In the genomic region with DNA sequence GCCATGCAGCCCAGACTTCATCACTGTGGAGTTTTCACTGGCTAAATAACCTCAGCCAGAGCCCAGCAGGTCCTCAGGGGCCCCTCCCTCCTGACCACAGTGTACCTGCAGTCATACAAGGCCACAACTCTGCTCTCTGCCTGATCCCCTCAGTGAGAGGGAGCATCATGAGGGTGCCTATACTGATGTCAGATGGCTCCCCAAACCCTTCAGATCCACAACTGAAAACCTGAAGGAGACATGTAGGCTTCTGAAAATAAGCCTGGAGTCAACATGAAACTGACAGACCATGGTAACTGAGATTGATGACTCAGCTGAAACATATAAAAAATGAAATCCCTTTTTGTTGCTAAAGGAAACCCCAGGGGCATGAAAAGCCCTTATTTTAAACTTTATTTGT, we compare ENCODE assay signal across 16 cellular contexts.
DNase-seq lines count a peak whose midpoint lies in the region; FAIRE-seq and TF ChIP-seq lines count a peak whose summit lies in the region.
"Had no signal": no experiment of that assay in that cellular context is flagged by ENCODE, and none has a peak within 500 bp of the region (broad histone marks: within the 10 kb centered on the region; RNA-seq: fewer than 3 reads in every experiment).

No MANE protein-coding gene starts in this region.

- H3K9me3 Mint-ChIP-seq in activated CD4-positive, alpha-beta T cell treated with anti-CD3 and anti-CD28 coated beads, Interleukin-2, amount 10 ng/mL, durations not matched to agents 24 days and 14 days, result no peaks in the 10 kb centered on the region

- H4K20me1 ChIP-seq in MM.1S (ENCODE audit: insufficient read depth, low read length) (no peaks in the 10 kb centered on the region), H1 (replicated peaks in 1 of 2; ENCODE audit: control insufficient read depth in 1 of 2, insufficient read depth in 2 of 2, low read length in 2 of 2) (no peaks in the 10 kb centered on the region)

- H3F3A ChIP-seq in MM.1S (ENCODE audit: insufficient read depth, low read length), result no peaks in the 10 kb centered on the region

- H3K27ac ChIP-seq in MM.1S (ENCODE audit: low read length) (no peak overlapping the region), H1 (ENCODE audit: low read depth, low read length) (no peak overlapping the region)
- H3K27ac ChIP-seq: hepatocyte had no signal

- intact Hi-C loops in activated CD4-positive, alpha-beta T cell treated with anti-CD3 and anti-CD28 coated beads, Interleukin-2, amount 10 ng/mL, durations not matched to agents 24 days and 14 days (cut with micrococcal nuclease), result loop anchor here (10.0 kb wide), 1 partner anchor 267 kb away; no protein-coding TSS in a partner anchor

- H3K4me3 ChIP-seq in MM.1S (ENCODE audit: low read length), result no peak overlapping the region
- H3K4me3 ChIP-seq in H1 (ENCODE audit: extremely low read depth in 1 of 4, insufficient read depth in 2 of 4, low read depth in 3 of 4, low read length in 4 of 4), result no peak overlapping the region
- H3K4me3 ChIP-seq: hepatocyte, MG63 had no signal

- peaks cover 12% of the 10 kb centered on the region for H3K4me1 ChIP-seq in MM.1S (ENCODE audit: low read length)
- H3K4me1 ChIP-seq in H1 (replicated peaks in 1 of 4; ENCODE audit: control insufficient read depth in 3 of 4, insufficient read depth in 4 of 4, low read length in 3 of 4), result no peaks in the 10 kb centered on the region

- FAIRE-seq in H1 (lab: Jason Lieb, UNC), result no peak
- FAIRE-seq: GM12892, small intestine had no signal

- H4K8ac ChIP-seq in H1 (ENCODE audit: extremely low read depth, insufficient read depth, low read length), result no peak overlapping the region

- no peak overlapping the region for H2BK12ac ChIP-seq in H1 (ENCODE audit: low read depth, low read length)

- no peaks in the 10 kb centered on the region for H3K36me3 Mint-ChIP-seq in activated CD4-positive, alpha-beta T cell treated with anti-CD3 and anti-CD28 coated beads, Interleukin-2, amount 10 ng/mL, durations not matched to agents 24 days and 14 days (ENCODE audit: low read depth)
- H3K36me3 Mint-ChIP-seq: CD8-positive, alpha-beta memory T cell had no signal

- POLR2A ChIA-PET in GM10248 (lab: Yijun Ruan, JAX), result no interaction called here
- POLR2A ChIA-PET in H1 (lab: Charles Lee; ENCODE audit: partially characterized antibody), result no interaction called here

- no peak overlapping the region for H3K4me3 Mint-ChIP-seq in activated CD4-positive, alpha-beta T cell treated with anti-CD3 and anti-CD28 coated beads, Interleukin-2, amount 10 ng/mL, durations not matched to agents 24 days and 14 days
- H3K4me3 Mint-ChIP-seq: brain; CD8-positive, alpha-beta memory T cell had no signal

- peaks cover 11% of the 10 kb centered on the region for H3K4me1 Mint-ChIP-seq in activated CD4-positive, alpha-beta T cell treated with anti-CD3 and anti-CD28 coated beads, Interleukin-2, amount 10 ng/mL, durations not matched to agents 24 days and 14 days
- H3K4me1 Mint-ChIP-seq: CD8-positive, alpha-beta memory T cell had no signal

- H3K23me2 ChIP-seq in H1 (ENCODE audit: low read depth, low read length), result no peaks in the 10 kb centered on the region

- no peaks in the 10 kb centered on the region for H3K79me1 ChIP-seq in H1 (ENCODE audit: low read depth, low read length)

- no peak overlapping the region for H4K91ac ChIP-seq in H1 (replicated peaks; ENCODE audit: insufficient read length, low read length)

- H3K36me3 ChIP-seq in MM.1S (replicated peaks; ENCODE audit: insufficient read depth, low read length) (no peaks in the 10 kb centered on the region), H1 (ENCODE audit: control insufficient read depth in 2 of 4, insufficient read depth in 4 of 4, low read length in 3 of 4) (no peaks in the 10 kb centered on the region)
- H3K36me3 ChIP-seq: MG63 had no signal

- H2BK15ac ChIP-seq in H1 (ENCODE audit: low read length), result 0 out of 2 replicates have a peak overlapping the region, but pooled peaks have one; percentile 5

- H2BK5ac ChIP-seq in H1 (ENCODE audit: low read depth, low read length), result no peak overlapping the region

- H2AFZ ChIP-seq in MM.1S (ENCODE audit: low read length) (no peak overlapping the region), H1 (ENCODE audit: low read length) (no peak overlapping the region)
- H2AFZ ChIP-seq: hepatocyte had no signal

- no peak overlapping the region for H3K4ac ChIP-seq in H1 (replicated peaks; ENCODE audit: insufficient read length, low read depth, low read length)

- H3K4me2 ChIP-seq in MM.1S (ENCODE audit: low read depth, low read length), result peak overlapping the region; percentile 23; the same call in 1 of the 2 replicates
- H3K4me2 ChIP-seq in H1 (ENCODE audit: insufficient read depth in 1 of 2, low read depth in 2 of 2, low read length in 2 of 2), result no peak overlapping the region
- H3K4me2 ChIP-seq: hepatocyte had no signal

- no peak overlapping the region for H3K14ac ChIP-seq in H1 (ENCODE audit: insufficient read length)

- H3K27ac Mint-ChIP-seq in activated CD4-positive, alpha-beta T cell treated with anti-CD3 and anti-CD28 coated beads, Interleukin-2, amount 10 ng/mL, durations not matched to agents 24 days and 14 days, result no peak overlapping the region
- H3K27ac Mint-ChIP-seq: CD8-positive, alpha-beta memory T cell had no signal

- no peaks in the 10 kb centered on the region for H3K27me3 ChIP-seq in MM.1S (replicated peaks; ENCODE audit: insufficient read depth, low read length)
- H3K27me3 ChIP-seq in H1 (replicated peaks in 1 of 4; ENCODE audit: control insufficient read depth in 3 of 4, extremely low read depth in 1 of 4, insufficient read depth in 3 of 4, low read length in 3 of 4), result no peaks in the 10 kb centered on the region
- H3K27me3 ChIP-seq: hepatocyte, MG63 had no signal

- H3K9me2 ChIP-seq in MM.1S (replicated peaks; ENCODE audit: insufficient read depth, low read length), result no peaks in the 10 kb centered on the region

- H3K9me3 ChIP-seq in MM.1S (replicated peaks; ENCODE audit: insufficient read depth, low read length) (no peaks in the 10 kb centered on the region), H1 (ENCODE audit: insufficient read depth in 2 of 2, low read depth in 1 of 2, low read length in 1 of 2) (no peaks in the 10 kb centered on the region; a peak in 1 of 4 replicates)

- TF ChIP-seq EP300 in H1 (IDR thresholded peaks at IDR 0.05; ENCODE audit: borderline replicate concordance in 1 of 2, low read depth in 2 of 2, low read length in 2 of 2), result no peak

- no peaks in the 10 kb centered on the region for H3K79me2 ChIP-seq in MM.1S (ENCODE audit: low read length)
- H3K79me2 ChIP-seq in H1 (ENCODE audit: control insufficient read depth in 1 of 2, insufficient read depth in 2 of 2, low read length in 2 of 2), result no peaks in the 10 kb centered on the region
- H3K79me2 ChIP-seq: hepatocyte had no signal

- no peak overlapping the region for H3K18ac ChIP-seq in H1 (ENCODE audit: extremely low read depth, low read length)

- TF ChIP-seq CTCF in GM10248 (IDR thresholded peaks at IDR 0.05; ENCODE audit: control extremely low read depth, extremely low read depth, low read depth, missing control alignments) (no peak), MM.1S (IDR thresholded peaks at IDR 0.05; ENCODE audit: low read length) (no peak), H1 (IDR thresholded peaks at IDR 0.05; ENCODE audit: control extremely low read depth in 1 of 3, insufficient read depth in 1 of 3, low read depth in 1 of 3, low read length in 3 of 3) (no peak)

- H2AK5ac ChIP-seq in H1 (ENCODE audit: low read depth, low read length), result no peak overlapping the region

- H3K23ac ChIP-seq in H1 (ENCODE audit: insufficient read length), result no peak overlapping the region

- no peak overlapping the region for H2BK120ac ChIP-seq in H1 (replicated peaks; ENCODE audit: low read depth, low read length)

- no peak for TF ChIP-seq POLR2A in H1 (IDR thresholded peaks at IDR 0.05; ENCODE audit: control extremely low read depth in 1 of 2, low read depth in 2 of 2, low read length in 2 of 2)

- no peak overlapping the region for H4K5ac ChIP-seq in H1 (ENCODE audit: insufficient read length, low read depth, low read length)

- CTCF ChIA-PET in GM10248 (lab: Yijun Ruan, JAX), result no interaction called here
- CTCF ChIA-PET in H1 (lab: Charles Lee; ENCODE audit: partially characterized antibody), result interaction anchor here (1.2 to 2.4 kb wide), 5 partner anchors 8 to 81 kb away, joined by 4 to 7 read pairs (median 5); no protein-coding TSS in a partner anchor

- TF ChIP-seq RAD21 in H1 (IDR thresholded peaks at IDR 0.05 in 1 of 2, conservative IDR thresholded peaks at IDR 0.05 in 1 of 2; ENCODE audit: low read depth in 2 of 2, low read length in 2 of 2), result no peak

- H3K9ac ChIP-seq in MM.1S (ENCODE audit: low read length) (no peak overlapping the region), H1 (replicated peaks in 1 of 4; ENCODE audit: extremely low read depth in 1 of 4, low read depth in 3 of 4, low read length in 3 of 4) (no peak overlapping the region)

- H3K56ac ChIP-seq in H1 (replicated peaks; ENCODE audit: insufficient read length, low read depth, low read length), result no peak overlapping the region

- H3K27me3 Mint-ChIP-seq in activated CD4-positive, alpha-beta T cell treated with anti-CD3 and anti-CD28 coated beads, Interleukin-2, amount 10 ng/mL, durations not matched to agents 24 days and 14 days, result peaks cover 20% of the 10 kb centered on the region

- 0 out of 2 replicates have a peak overlapping the region, but pooled peaks have one; percentile 34 for H2BK20ac ChIP-seq in H1 (ENCODE audit: low read length)

- DNase-seq in activated CD4-positive, alpha-beta T cell treated with anti-CD3 and anti-CD28 coated beads, Interleukin-2, amount 50 U/mL, for 48 hours, result peak; percentile 31 to 42
- DNase-seq in activated CD4-positive, alpha-beta T cell treated with anti-CD3 and anti-CD28 coated beads, Interleukin-2, amount 10 ng/mL, durations not matched to agents 24 days and 14 days, result no peak
- DNase-seq in GM10248 (ENCODE audit: extremely low spot score) (peak; percentile 24), MM.1S (peak; percentile 39), H1 (ENCODE audit: low read depth in 1 of 2, low spot score in 2 of 2) (no peak), NCI-H82 (lab: John Stamatoyannopoulos, UW) (no peak), HuH-7.5 (ENCODE audit: low spot score) (no peak), HuH-7 (ENCODE audit: low spot score) (no peak)
- DNase-seq: CD8-positive, alpha-beta memory T cell; NCI-H2029 treated with DMSO at 0.1 percent for 48 hours; NCI-H526; small intestine had no signal

TF ChIP-seq in H1, 55 proteins besides CTCF, POLR2A, EP300 and RAD21:
- TF ChIP-seq NRF1 (IDR thresholded peaks at IDR 0.05; ENCODE audit: low read depth, low read length) (no peak), MAFK (IDR thresholded peaks at IDR 0.05; ENCODE audit: low read depth, low read length) (peak; percentile 59; the same call in 1 of the 2 replicates), SP2 (IDR thresholded peaks at IDR 0.05; ENCODE audit: low read length) (no peak), CTBP2 (IDR thresholded peaks at IDR 0.05; ENCODE audit: borderline replicate concordance, insufficient read depth, insufficient read length, low read length) (no peak), MAX (IDR thresholded peaks at IDR 0.05) (no peak), RNF2 (IDR thresholded peaks at IDR 0.05; ENCODE audit: borderline replicate concordance, low read depth, low read length, missing control alignments, poor library complexity, severe bottlenecking) (no peak)

Comparison
In these comparisons a context has a peak if more than half of its experiments do, and no peak if none do; other contexts are left out.
1. DNase-seq: peak in activated CD4-positive, alpha-beta T cell treated with anti-CD3 and anti-CD28 coated beads, Interleukin-2, amount 50 U/mL, for 48 hours (2 of 2), GM10248 (single experiment) and MM.1S (single experiment); none in activated CD4-positive, alpha-beta T cell treated with anti-CD3 and anti-CD28 coated beads, Interleukin-2, amount 10 ng/mL, durations not matched to agents 24 days and 14 days (single experiment), H1 (0 of 2), NCI-H82 (single experiment), HuH-7.5 (single experiment) and HuH-7 (single experiment).